In genomic region chr12:116278667-116279066, GRCh38 we compare ENCODE assay signal across 13 cellular contexts. TPM values are rescaled to one million over a fixed set of nuclear protein-coding genes. Genes with fewer than 3 reads are reported as not detected.
DNase-seq lines count a peak whose midpoint lies in the region; ATAC-seq, FAIRE-seq and TF ChIP-seq lines count a peak whose summit lies in the region.
"Had no signal": no experiment of that assay in that cellular context is flagged by ENCODE, and none has a peak within 500 bp of the region (broad histone marks: within the 10 kb centered on the region; RNA-seq: fewer than 3 reads in every experiment).

No MANE protein-coding gene starts in this region.

- no peaks in the 10 kb centered on the region for H3K36me3 Mint-ChIP-seq in T-helper 2 cell treated with Interferon-gamma antibody and Interleukin-4, amounts not matched to agents 5 μg/mL and 100 μg/mL, for 36 hours (ENCODE audit: low read depth)
- no peaks in the 10 kb centered on the region for H3K36me3 Mint-ChIP-seq in IgD-negative memory B cell
- H3K36me3 Mint-ChIP-seq in astrocyte (ENCODE audit: low read depth, unreplicated experiment), result no peaks in the 10 kb centered on the region
- no peaks in the 10 kb centered on the region for H3K36me3 Mint-ChIP-seq in osteocyte (ENCODE audit: unreplicated experiment)

- H3K4me3 Mint-ChIP-seq in T-helper 2 cell treated with Interferon-gamma antibody and Interleukin-4, amounts not matched to agents 5 μg/mL and 100 μg/mL, for 36 hours, result peak overlapping the region; percentile 86
- H3K4me3 Mint-ChIP-seq in IgD-negative memory B cell (peak overlapping the region; percentile 15 to 93 (median 85)), astrocyte (ENCODE audit: unreplicated experiment) (peak overlapping the region; percentile 86), osteocyte (ENCODE audit: unreplicated experiment) (peak overlapping the region; percentile 73)

- H3K27ac ChIP-seq in astrocyte (ENCODE audit: low read depth, low read length), result no peak overlapping the region

- no peaks in the 10 kb centered on the region for H3K9me3 Mint-ChIP-seq in T-helper 2 cell treated with Interferon-gamma antibody and Interleukin-4, amounts not matched to agents 5 μg/mL and 100 μg/mL, for 36 hours
- H3K9me3 Mint-ChIP-seq in IgD-negative memory B cell (no peaks in the 10 kb centered on the region), astrocyte (ENCODE audit: unreplicated experiment) (no peaks in the 10 kb centered on the region), osteocyte (ENCODE audit: unreplicated experiment) (no peaks in the 10 kb centered on the region)

- no peak overlapping the region for H2AFZ ChIP-seq in astrocyte (ENCODE audit: low read depth, low read length)

- no peak overlapping the region for H3K9ac ChIP-seq in astrocyte (ENCODE audit: low read length)

- H3K79me2 ChIP-seq in astrocyte (ENCODE audit: insufficient read depth, low read length), result peaks cover 33% of the 10 kb centered on the region

- H3K4me1 Mint-ChIP-seq in T-helper 2 cell treated with Interferon-gamma antibody and Interleukin-4, amounts not matched to agents 5 μg/mL and 100 μg/mL, for 36 hours (ENCODE audit: low read depth), result peaks cover 49% of the 10 kb centered on the region
- peaks cover 35 to 52% (median 36%) of the 10 kb centered on the region in 3 donors for H3K4me1 Mint-ChIP-seq in IgD-negative memory B cell
- H3K4me1 Mint-ChIP-seq in astrocyte (ENCODE audit: low read depth, unreplicated experiment), result peaks cover 14% of the 10 kb centered on the region
- peaks cover 24% of the 10 kb centered on the region for H3K4me1 Mint-ChIP-seq in osteocyte (ENCODE audit: unreplicated experiment)

- no peak overlapping the region for H3K4me2 ChIP-seq in astrocyte (ENCODE audit: low read length)

- FAIRE-seq in astrocyte (lab: Jason Lieb, UNC), result no peak
- no peak for FAIRE-seq in GM19239 (lab: Jason Lieb, UNC)
- FAIRE-seq: bronchial epithelial cell had no signal

- H3K9me3 ChIP-seq in astrocyte (ENCODE audit: insufficient read depth, low read depth, low read length), result no peaks in the 10 kb centered on the region
- H3K9me3 ChIP-seq: sigmoid colon, SJSA1 had no signal

- H3K27ac Mint-ChIP-seq in T-helper 2 cell treated with Interferon-gamma antibody and Interleukin-4, amounts not matched to agents 5 μg/mL and 100 μg/mL, for 36 hours, result peak overlapping the region; percentile 83
- H3K27ac Mint-ChIP-seq in IgD-negative memory B cell (peak overlapping the region in 2 of 3 donors; percentile 86 to 91), astrocyte (ENCODE audit: unreplicated experiment) (peak overlapping the region; percentile 83), osteocyte (ENCODE audit: unreplicated experiment) (peak overlapping the region; percentile 70)

- no peaks in the 10 kb centered on the region for H3K27me3 ChIP-seq in astrocyte (ENCODE audit: insufficient read depth, low read length)
- H3K27me3 ChIP-seq: sigmoid colon, SJSA1 had no signal

- no peak for DNase-seq in T-helper 2 cell treated with Interferon-gamma antibody and Interleukin-4, amounts not matched to agents 5 μg/mL and 100 μg/mL, for 36 hours (ENCODE audit: low spot score)
- DNase-seq in T-helper 2 cell, result no peak
- no peak for DNase-seq in astrocyte (ENCODE audit: low read depth)
- no peak for DNase-seq in osteocyte (ENCODE audit: extremely low spot score, unreplicated experiment)
- no peak for DNase-seq in GM19239 (ENCODE audit: insufficient read length, low spot score)
- DNase-seq: activated CD8-positive, alpha-beta memory T cell treated with anti-CD3 and anti-CD28 coated beads for 24 hours; NCI-H2171 had no signal

- H3K27me3 Mint-ChIP-seq in T-helper 2 cell treated with Interferon-gamma antibody and Interleukin-4, amounts not matched to agents 5 μg/mL and 100 μg/mL, for 36 hours (ENCODE audit: low read depth), result peaks cover 7% of the 10 kb centered on the region
- H3K27me3 Mint-ChIP-seq in IgD-negative memory B cell (no peaks in the 10 kb centered on the region), astrocyte (ENCODE audit: low read depth, unreplicated experiment) (no peaks in the 10 kb centered on the region), osteocyte (ENCODE audit: unreplicated experiment) (no peaks in the 10 kb centered on the region)

- H4K20me1 ChIP-seq in astrocyte (ENCODE audit: insufficient read depth, low read length), result peaks cover 31% of the 10 kb centered on the region

- no peak for TF ChIP-seq CTCF in astrocyte (IDR thresholded peaks at IDR 0.05; ENCODE audit: insufficient read depth, low read depth, low read length)
- no peak for TF ChIP-seq CTCF in osteocyte (IDR thresholded peaks at IDR 0.05)

- ATAC-seq in GM21367 (IDR thresholded peaks at IDR 0.05; ENCODE audit: unreplicated experiment) (no peak), HG02884 (IDR thresholded peaks at IDR 0.05; ENCODE audit: unreplicated experiment) (no peak)

- peaks cover 11% of the 10 kb centered on the region for H3K4me1 ChIP-seq in astrocyte (ENCODE audit: insufficient read depth, low read length)

- H3K36me3 ChIP-seq in astrocyte (ENCODE audit: insufficient read depth, low read length), result no peaks in the 10 kb centered on the region
- H3K36me3 ChIP-seq: sigmoid colon had no signal

- H3K4me3 ChIP-seq in astrocyte (ENCODE audit: insufficient read depth, low read depth, low read length), result no peak overlapping the region

RNA-seq across cellular contexts. Expression of gene MED13L, which starts 1.2 kb away (rescaled TPM):
- 10.7 TPM for polyA plus RNA-seq in IgD-negative memory B cell
- total RNA-seq in astrocyte, result 139 and 153 TPM in 2 replicates
- 229 and 234 TPM in 2 replicates for total RNA-seq in osteocyte
